Comparison of ENCODE assay signal across 9 cellular contexts in the genomic region with DNA sequence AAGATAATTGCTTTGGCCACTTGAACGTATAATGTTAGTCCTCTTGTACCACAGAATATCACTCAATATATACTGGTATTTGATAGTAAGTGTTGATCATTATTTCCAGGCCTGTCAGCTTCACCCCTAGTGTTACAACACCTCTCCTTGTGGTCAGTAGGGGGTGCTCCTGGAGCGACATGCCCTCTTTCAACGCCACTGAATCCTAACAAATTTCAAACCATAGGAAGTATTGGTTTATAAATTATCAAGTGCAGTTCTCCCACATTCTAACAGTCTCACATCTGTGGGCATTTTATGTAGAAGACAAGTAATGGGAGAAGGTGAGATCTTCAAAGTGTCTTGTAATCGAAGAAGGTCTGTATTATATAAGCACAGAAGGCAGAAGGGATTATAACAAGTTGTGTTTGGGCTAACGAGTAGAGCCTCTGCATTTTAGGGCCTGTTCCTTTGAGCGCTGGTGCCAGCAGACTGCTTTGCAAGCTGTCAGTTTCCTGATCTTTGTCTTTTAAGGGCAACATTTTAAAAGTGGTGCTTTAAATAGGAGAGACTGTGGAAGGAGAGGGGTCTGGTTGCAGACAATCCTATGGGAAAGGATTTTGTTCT. TPM values are rescaled to one million over a fixed set of nuclear protein-coding genes. Genes with fewer than 3 reads are reported as not detected.
DNase-seq lines count a peak whose midpoint lies in the region; ATAC-seq and TF ChIP-seq lines count a peak whose summit lies in the region.
"Had no signal": no experiment of that assay in that cellular context is flagged by ENCODE, and none has a peak within 500 bp of the region (broad histone marks: within the 10 kb centered on the region; RNA-seq: fewer than 3 reads in every experiment).

No MANE protein-coding gene starts in this region.

- no peak overlapping the region for H3K27ac Mint-ChIP-seq in endodermal cell

- no peaks in the 10 kb centered on the region for H3K4me1 ChIP-seq in endodermal cell (ENCODE audit: control insufficient read depth, insufficient read depth, low read length)
- H3K4me1 ChIP-seq: testis had no signal

- peak; percentile 21 for DNase-seq in NAMALWA (ENCODE audit: low spot score)
- peak; percentile 61 for DNase-seq in endodermal cell
- DNase-seq in stimulated activated CD4-positive, alpha-beta T cell treated with anti-CD3 and anti-CD28 coated beads, Interleukin-4, amount 100 ng/mL, for 4 hours: no peak
- no peak for DNase-seq in mucosa of gallbladder (ENCODE audit: low spot score)
- DNase-seq in NCI-H1105 treated with DMSO at 0.1 percent for 48 hours (lab: John Stamatoyannopoulos, UW): no peak
- DNase-seq: testis had no signal

- no peaks in the 10 kb centered on the region for H3K9me3 ChIP-seq in endodermal cell (ENCODE audit: control insufficient read depth, low read length)
- H3K9me3 ChIP-seq: testis had no signal

- H3K27ac ChIP-seq in 22Rv1 (no peak overlapping the region), endodermal cell (ENCODE audit: low read depth, low read length) (no peak overlapping the region)
- H3K27ac ChIP-seq: testis had no signal

- TF ChIP-seq CTCF in 22Rv1 (IDR thresholded peaks at IDR 0.05) (peak; percentile 49), endodermal cell (conservative IDR thresholded peaks at IDR 0.05) (peak; percentile 91)

- whole genome bisulfite sequencing in endodermal cell (ENCODE audit: insufficient coverage in 1 of 2, insufficient read length in 1 of 2), 2 experiments: 67 to 85% methylated on average over 2 to 4 of the region's 6 CpGs

- H3K27me3 Mint-ChIP-seq in endodermal cell (ENCODE audit: insufficient read depth): no peaks in the 10 kb centered on the region

- peaks cover 5% of the 10 kb centered on the region for H3K4me1 Mint-ChIP-seq in endodermal cell

- H3K27me3 ChIP-seq in endodermal cell (ENCODE audit: control insufficient read depth, insufficient read depth, low read length, poor library complexity, severe bottlenecking): no peaks in the 10 kb centered on the region
- H3K27me3 ChIP-seq: testis had no signal

- no peak overlapping the region for H3K9ac ChIP-seq in endodermal cell (ENCODE audit: extremely low read depth, low read length, poor library complexity, severe bottlenecking)

- no peaks in the 10 kb centered on the region for H3K36me3 Mint-ChIP-seq in endodermal cell (ENCODE audit: low read depth)

- H3K36me3 ChIP-seq in endodermal cell (ENCODE audit: control insufficient read depth, insufficient read depth, low read length): no peaks in the 10 kb centered on the region

- H3K9me3 Mint-ChIP-seq in endodermal cell: peaks cover 10% of the 10 kb centered on the region

- no peak overlapping the region for H3K4me3 Mint-ChIP-seq in endodermal cell

- peak; percentile 77 for ATAC-seq in GM18858 (IDR thresholded peaks at IDR 0.05; ENCODE audit: unreplicated experiment)
- no peak for ATAC-seq in GM18502 (IDR thresholded peaks at IDR 0.05; ENCODE audit: poor library complexity, unreplicated experiment)

- no peak overlapping the region for H3K4me3 ChIP-seq in endodermal cell (ENCODE audit: low read length)
- H3K4me3 ChIP-seq: testis had no signal

RNA-seq across cellular contexts. Expression of a gene that starts 57.1 kb away (rescaled TPM):
- total RNA-seq in endodermal cell (10 to 100 TPM; 29.7 to 39.2 TPM), mucosa of gallbladder (10.0 TPM)
- polyA plus RNA-seq in endodermal cell (2013, experiment 1 of 2): 11.8 TPM
- polyA plus RNA-seq in endodermal cell (2013, experiment 2 of 2): 13.9 TPM

Comparison
In these comparisons a context has a peak if more than half of its experiments do, and no peak if none do; other contexts are left out.
1. DNase-seq: peak in NAMALWA (single experiment) and endodermal cell (single experiment); none in stimulated activated CD4-positive, alpha-beta T cell treated with anti-CD3 and anti-CD28 coated beads, Interleukin-4, amount 100 ng/mL, for 4 hours (0 of 2), mucosa of gallbladder (single experiment) and NCI-H1105 treated with DMSO at 0.1 percent for 48 hours (single experiment).